ENCODE assay signal across 8 cellular contexts in genomic region chr1:109392788-109393580, GRCh38. TPM values are rescaled to one million over a fixed set of nuclear protein-coding genes. Genes with fewer than 3 reads are reported as not detected.
DNase-seq lines count a peak whose midpoint lies in the region; FAIRE-seq and TF ChIP-seq lines count a peak whose summit lies in the region.

No MANE protein-coding gene starts in this region.

- no peak for FAIRE-seq in kidney (lab: Jason Lieb, UNC)

- peak; percentile 77 for DNase-seq in HT-29 (ENCODE audit: low spot score)
- DNase-seq in astrocyte of the spinal cord (ENCODE audit: low read depth, low spot score): peak; percentile 71
- peak; percentile 85 for DNase-seq in kidney
- no peak for DNase-seq in NCI-H2029 treated with DMSO at 0.1 percent for 48 hours (lab: John Stamatoyannopoulos, UW)
- no peak for DNase-seq in GM13976 (ENCODE audit: low spot score)
- no peak for DNase-seq in AG08395 (ENCODE audit: low spot score)
- DNase-seq in GOT3 (lab: John Stamatoyannopoulos, UW): no peak

- peak overlapping the region; percentile 13 to 17 for H3K9ac ChIP-seq in kidney (ENCODE audit: low read length in 2 of 2)
- H3K9ac ChIP-seq in subcutaneous abdominal adipose tissue (ENCODE audit: low read length in 5 of 5): peak overlapping the region in 4 of 5 donors; percentile 7 to 77 (median 56)

- H3K9me3 ChIP-seq in kidney (ENCODE audit: control insufficient read depth in 1 of 2, low read length in 2 of 2) (no peaks in the 10 kb centered on the region), subcutaneous abdominal adipose tissue (ENCODE audit: control insufficient read depth in 5 of 5, low read length in 5 of 5) (no peaks in the 10 kb centered on the region)

- H3K36me3 ChIP-seq in kidney (ENCODE audit: control insufficient read depth in 1 of 2, insufficient read depth in 2 of 2, low read length in 2 of 2) (no peaks in the 10 kb centered on the region), subcutaneous abdominal adipose tissue (ENCODE audit: control insufficient read depth in 5 of 5, insufficient read depth in 5 of 5, low read length in 5 of 5) (no peaks in the 10 kb centered on the region)

- in situ Hi-C loops in astrocyte of the spinal cord (cut with HindIII; ENCODE audit: low sequenced_read_pairs) (no loop called here), GM13976 (cut with MboI; ENCODE audit: low sequenced_read_pairs, unreplicated experiment) (no loop called here)

- H3K4me1 ChIP-seq in kidney (ENCODE audit: control insufficient read depth in 1 of 2, insufficient read depth in 1 of 2, low read depth in 1 of 2, low read length in 2 of 2) (peaks cover 35 to 44% of the 10 kb centered on the region in 2 donors), subcutaneous abdominal adipose tissue (ENCODE audit: control insufficient read depth in 5 of 5, insufficient read depth in 5 of 5, low read length in 5 of 5) (peaks cover 15 to 84% (median 81%) of the 10 kb centered on the region in 5 donors)

- H3K4me3 ChIP-seq in astrocyte of the spinal cord (ENCODE audit: low read depth, low read length) (peak overlapping the region; percentile 14), kidney (ENCODE audit: low read length in 2 of 2) (peak overlapping the region; percentile 44 to 53), subcutaneous abdominal adipose tissue (ENCODE audit: low read depth in 1 of 5, low read length in 5 of 5) (peak overlapping the region; percentile 32 to 60 (median 43))

- peak overlapping the region; percentile 83 to 91 for H3K27ac ChIP-seq in kidney (ENCODE audit: low read depth in 2 of 2, low read length in 2 of 2)
- peak overlapping the region; percentile 99 for H3K27ac ChIP-seq in subcutaneous abdominal adipose tissue (ENCODE audit: low read depth, low read length)

- TF ChIP-seq CTCF in astrocyte of the spinal cord (IDR thresholded peaks at IDR 0.05; ENCODE audit: low read depth, low read length): no peak
- TF ChIP-seq CTCF in kidney (IDR thresholded peaks at IDR 0.05; ENCODE audit: borderline replicate concordance, extremely low read depth, insufficient read depth): no peak
- TF ChIP-seq CTCF in GM13976 (IDR thresholded peaks at IDR 0.05; ENCODE audit: borderline replicate concordance, control extremely low read depth, extremely low read depth, insufficient read depth, missing control alignments): no peak

- no peaks in the 10 kb centered on the region for H3K27me3 ChIP-seq in subcutaneous abdominal adipose tissue (ENCODE audit: control insufficient read depth in 5 of 5, insufficient read depth in 4 of 5, low read length in 5 of 5)

- intact Hi-C loops in kidney (cut with DNase I): no loop called here

RNA-seq across cellular contexts. Expression of gene SORT1, which starts 4.7 kb away (rescaled TPM):
- 15.3 and 16.3 TPM in 2 replicates for total RNA-seq in HT-29 (2014; rRNA removed; shearing (Covaris generic))
- 169 TPM for total RNA-seq in kidney
- 33.5 TPM for polyA plus RNA-seq in kidney (ENCODE audit: insufficient read depth, low read depth, low replicate concordance)

RNA-seq across cellular contexts. Expression of gene PSMA5, which starts 33.3 kb away (rescaled TPM):
- 61.2 and 80.9 TPM in 2 replicates for total RNA-seq in HT-29 (2014; rRNA removed; shearing (Covaris generic))
- total RNA-seq in kidney: 71.4 TPM
- polyA plus RNA-seq in kidney (ENCODE audit: insufficient read depth, low read depth, low replicate concordance): 91.1 TPM

Comparison
In these comparisons a context has a peak if more than half of its experiments do, and no peak if none do; other contexts are left out.
1. DNase-seq: peak in HT-29 (single experiment), astrocyte of the spinal cord (single experiment) and kidney (single experiment); none in NCI-H2029 treated with DMSO at 0.1 percent for 48 hours (single experiment), GM13976 (single experiment), AG08395 (single experiment) and GOT3 (single experiment).
2. Peak in every context shown above with its lines, with median percentiles within 50 percentile points of each other: H3K4me3 ChIP-seq.